Comparison of ENCODE assay signal across 18 cellular contexts in genomic region chr22:17102297-17102667, GRCh38. TPM values are rescaled to one million over a fixed set of nuclear protein-coding genes. Genes with fewer than 3 reads are reported as not detected.
A peak's percentile ranks its signal among the peaks of the same experiment; 100 is the strongest.
DNase-seq lines count a peak whose midpoint lies in the region; ATAC-seq and TF ChIP-seq lines count a peak whose summit lies in the region.
"Had no signal": no experiment of that assay in that cellular context is flagged by ENCODE, and none has a peak within 500 bp of the region (broad histone marks: within the 10 kb centered on the region; RNA-seq: fewer than 3 reads in every experiment).

No MANE protein-coding gene starts in this region.

- H3K36me3 ChIP-seq in endodermal cell (ENCODE audit: control insufficient read depth, insufficient read depth, low read length) = peaks cover 90% of the 10 kb centered on the region

- peaks cover 0 to 5% of the 10 kb centered on the region in 2 donors for H3K27me3 Mint-ChIP-seq in natural killer cell treated with Interleukin-12 subunit alpha and Interleukin-12 subunit beta and Interleukin-15 and Interleukin-18, amount 100 ng/mL, for 72 hours
- H3K27me3 Mint-ChIP-seq in natural killer cell (ENCODE audit: low read depth in 2 of 2) (no peaks in the 10 kb centered on the region), endodermal cell (ENCODE audit: insufficient read depth) (no peaks in the 10 kb centered on the region)
- H3K27me3 Mint-ChIP-seq: activated CD8-positive, alpha-beta memory T cell treated with anti-CD3 and anti-CD28 coated beads, Interleukin-2, amount 10 ng/mL, durations not matched to agents 7 days and 5 days had no signal

- H3K27me3 ChIP-seq in endodermal cell (ENCODE audit: control insufficient read depth, insufficient read depth, low read length, poor library complexity, severe bottlenecking) = no peaks in the 10 kb centered on the region
- H3K27me3 ChIP-seq: right atrium auricular region, testis had no signal

- H3K27ac ChIP-seq in endodermal cell (ENCODE audit: low read depth, low read length) = no peak overlapping the region
- H3K27ac ChIP-seq: KMS-11, right atrium auricular region, testis had no signal

- no peaks in the 10 kb centered on the region for H3K4me1 ChIP-seq in endodermal cell (ENCODE audit: control insufficient read depth, insufficient read depth, low read length)
- H3K4me1 ChIP-seq: Caco-2, right atrium auricular region, testis had no signal

- DNase-seq in natural killer cell treated with Interleukin-12 subunit alpha and Interleukin-12 subunit beta and Interleukin-15 and Interleukin-18, amount 100 ng/mL, for 72 hours (ENCODE audit: low spot score) = peak; percentile 18
- DNase-seq in natural killer cell = no peak
- peak; percentile 64 for DNase-seq in NOMO-1 treated with DMSO at 0.1 percent for 48 hours (lab: John Stamatoyannopoulos, UW; ENCODE audit: unreplicated experiment)
- no peak for DNase-seq in endodermal cell
- DNase-seq in NCI-H1930 (lab: John Stamatoyannopoulos, UW) = no peak
- DNase-seq: activated CD8-positive, alpha-beta memory T cell treated with anti-CD3 and anti-CD28 coated beads, Interleukin-2, amount 10 ng/mL, durations not matched to agents 7 days and 5 days; Caco-2; left ventricle myocardium superior; NCI-H526; occipital lobe; SHP77 treated with DMSO at 0.1 percent for 48 hours; stimulated activated CD4-positive, alpha-beta T cell treated with anti-CD3 and anti-CD28 coated beads, Interleukin-15, amount 100 ng/mL, for 24 hours; testis had no signal

- peaks cover 21% of the 10 kb centered on the region for H3K36me3 Mint-ChIP-seq in natural killer cell treated with Interleukin-12 subunit alpha and Interleukin-12 subunit beta and Interleukin-15 and Interleukin-18, amount 100 ng/mL, for 72 hours
- H3K36me3 Mint-ChIP-seq in natural killer cell (peaks cover 20% of the 10 kb centered on the region), endodermal cell (ENCODE audit: low read depth) (peaks cover 58% of the 10 kb centered on the region)

- peaks cover 40 to 41% of the 10 kb centered on the region in 2 donors for H3K4me1 Mint-ChIP-seq in natural killer cell treated with Interleukin-12 subunit alpha and Interleukin-12 subunit beta and Interleukin-15 and Interleukin-18, amount 100 ng/mL, for 72 hours (ENCODE audit: low read depth in 2 of 2)
- H3K4me1 Mint-ChIP-seq in natural killer cell = peaks cover 35 to 41% of the 10 kb centered on the region in 2 donors
- H3K4me1 Mint-ChIP-seq in endodermal cell = no peaks in the 10 kb centered on the region

- no peak overlapping the region for H3K4me3 Mint-ChIP-seq in natural killer cell treated with Interleukin-12 subunit alpha and Interleukin-12 subunit beta and Interleukin-15 and Interleukin-18, amount 100 ng/mL, for 72 hours
- H3K4me3 Mint-ChIP-seq in natural killer cell (no peak overlapping the region), endodermal cell (no peak overlapping the region)
- H3K4me3 Mint-ChIP-seq: activated CD8-positive, alpha-beta memory T cell treated with anti-CD3 and anti-CD28 coated beads, Interleukin-2, amount 10 ng/mL, durations not matched to agents 7 days and 5 days had no signal

- WGBS in endodermal cell (ENCODE audit: insufficient coverage in 1 of 2, insufficient read length in 1 of 2), 2 experiments = 98% methylated on average over 5 to 7 of the region's 7 CpGs

- ATAC-seq in natural killer cell treated with Interleukin-12 subunit alpha and Interleukin-12 subunit beta and Interleukin-15 and Interleukin-18, amount 100 ng/mL, for 72 hours = no peak
- ATAC-seq in natural killer cell (no peak), GM21381 (IDR thresholded peaks at IDR 0.05; ENCODE audit: unreplicated experiment) (no peak), HG03354 (IDR thresholded peaks at IDR 0.05; ENCODE audit: poor library complexity, severe bottlenecking, unreplicated experiment) (no peak)
- ATAC-seq: activated CD4-positive, CD25-positive, alpha-beta regulatory T cell treated with anti-CD3 and anti-CD28 coated beads, Interleukin-2, amount 50 U/mL, for 24 hours; activated CD8-positive, alpha-beta memory T cell treated with anti-CD3 and anti-CD28 coated beads, Interleukin-2, amount 10 ng/mL, durations not matched to agents 7 days and 5 days; left ventricle myocardium superior had no signal

- no peaks in the 10 kb centered on the region for H3K9me3 ChIP-seq in endodermal cell (ENCODE audit: control insufficient read depth, low read length)
- H3K9me3 ChIP-seq: Caco-2, right atrium auricular region, testis had no signal

- no peak overlapping the region for H3K27ac Mint-ChIP-seq in natural killer cell treated with Interleukin-12 subunit alpha and Interleukin-12 subunit beta and Interleukin-15 and Interleukin-18, amount 100 ng/mL, for 72 hours
- no peak overlapping the region for H3K27ac Mint-ChIP-seq in natural killer cell
- H3K27ac Mint-ChIP-seq in endodermal cell = peak overlapping the region; percentile 22
- H3K27ac Mint-ChIP-seq: activated CD8-positive, alpha-beta memory T cell treated with anti-CD3 and anti-CD28 coated beads, Interleukin-2, amount 10 ng/mL, durations not matched to agents 7 days and 5 days had no signal

- H3K9ac ChIP-seq in endodermal cell (ENCODE audit: extremely low read depth, low read length, poor library complexity, severe bottlenecking) = no peak overlapping the region
- H3K9ac ChIP-seq: KMS-11 had no signal

- H3K4me3 ChIP-seq in endodermal cell (ENCODE audit: low read length) = no peak overlapping the region
- H3K4me3 ChIP-seq: right atrium auricular region, testis had no signal

- H3K9me3 Mint-ChIP-seq in natural killer cell treated with Interleukin-12 subunit alpha and Interleukin-12 subunit beta and Interleukin-15 and Interleukin-18, amount 100 ng/mL, for 72 hours = no peaks in the 10 kb centered on the region
- H3K9me3 Mint-ChIP-seq in natural killer cell (no peaks in the 10 kb centered on the region), endodermal cell (no peaks in the 10 kb centered on the region)

- TF ChIP-seq CTCF in natural killer cell (IDR thresholded peaks at IDR 0.05) = no peak
- TF ChIP-seq CTCF in endodermal cell (conservative IDR thresholded peaks at IDR 0.05) = no peak

- intact Hi-C loops in natural killer cell (cut with micrococcal nuclease) = no loop called here

RNA-seq across cellular contexts. Expression of gene IL17RA, which starts 17.5 kb away (rescaled TPM):
- 10 to 100 TPM; 26.5 to 70.5 TPM for total RNA-seq in natural killer cell treated with Interleukin-12 subunit alpha and Interleukin-12 subunit beta and Interleukin-15 and Interleukin-18, amount 100 ng/mL, for 72 hours
- 10 to 100 TPM; 22.1 to 42.6 (median 28.7) TPM for total RNA-seq in natural killer cell
- total RNA-seq in endodermal cell = 10 to 100 TPM; 14.8 to 16.0 TPM
- polyA plus RNA-seq in endodermal cell (2013, experiment 1 of 2) = 5.2 TPM
- 7.0 TPM for polyA plus RNA-seq in endodermal cell (2013, experiment 2 of 2)

RNA-seq across cellular contexts. Expression of gene TMEM121B, which starts 18.9 kb away (rescaled TPM):
- total RNA-seq in natural killer cell treated with Interleukin-12 subunit alpha and Interleukin-12 subunit beta and Interleukin-15 and Interleukin-18, amount 100 ng/mL, for 72 hours = under 1 TPM; 0.14 to 0.31 TPM
- total RNA-seq in natural killer cell (under 1 TPM in 2 of 3 donors, not detected in 1; 0.18 to 0.35 TPM), endodermal cell (10 to 100 TPM in 1 of 2 donors, 1 to 10 TPM in 1; 8.9 to 10.9 TPM)
- polyA plus RNA-seq in endodermal cell (2013, experiment 1 of 2) = 9.9 TPM
- 7.9 TPM for polyA plus RNA-seq in endodermal cell (2013, experiment 2 of 2)
- total RNA-seq: activated CD8-positive, alpha-beta memory T cell treated with anti-CD3 and anti-CD28 coated beads, Interleukin-2, amount 10 ng/mL, durations not matched to agents 7 days and 5 days had no signal

RNA-seq across cellular contexts. Expression of gene HDHD5, which starts 56.8 kb away (rescaled TPM):
- total RNA-seq in natural killer cell treated with Interleukin-12 subunit alpha and Interleukin-12 subunit beta and Interleukin-15 and Interleukin-18, amount 100 ng/mL, for 72 hours = 10 to 100 TPM; 29.6 to 32.7 TPM
- total RNA-seq in natural killer cell (10 to 100 TPM; 12.0 to 16.5 (median 13.5) TPM), endodermal cell (10 to 100 TPM; 39.4 to 53.0 TPM)
- 40.5 TPM for polyA plus RNA-seq in endodermal cell (2013, experiment 1 of 2)
- 36.8 TPM for polyA plus RNA-seq in endodermal cell (2013, experiment 2 of 2)

Comparison
In these comparisons a context has a peak if more than half of its experiments do, and no peak if none do; other contexts are left out.
1. DNase-seq: peak in natural killer cell treated with Interleukin-12 subunit alpha and Interleukin-12 subunit beta and Interleukin-15 and Interleukin-18, amount 100 ng/mL, for 72 hours (single experiment) and NOMO-1 treated with DMSO at 0.1 percent for 48 hours (single experiment); none in natural killer cell (single experiment), endodermal cell (single experiment) and NCI-H1930 (0 of 2).
2. RNA of gene TMEM121B, which starts 18.9 kb away (total RNA-seq): 8.9 to 10.9 TPM in endodermal cell; 0.14 to 0.31 TPM in natural killer cell treated with Interleukin-12 subunit alpha and Interleukin-12 subunit beta and Interleukin-15 and Interleukin-18, amount 100 ng/mL, for 72 hours and 0.18 to 0.35 TPM in natural killer cell; every median in the first group is over 4 times any median in the second.